Comparison of ENCODE assay signal across 1 cellular context in genomic region chr1:6962390-6962955, GRCh38.
TF ChIP-seq lines count a peak whose summit lies in the region.

No MANE protein-coding gene starts in this region.

TF ChIP-seq in SK-N-SH treated with all-trans-retinoic acid at 6 μM for 48 hours, 23 proteins besides CTCF, POLR2A, EP300 and RAD21 (continued from another document):
- TF ChIP-seq CREB5 (CRISPR knock-in tag; IDR thresholded peaks at IDR 0.05; ENCODE audit: low read depth) (no peak), ZFP30 (CRISPR knock-in tag; IDR thresholded peaks at IDR 0.05) (no peak), GLIS3 (CRISPR knock-in tag; IDR thresholded peaks at IDR 0.05) (no peak), ZNF565 (CRISPR knock-in tag; conservative IDR thresholded peaks at IDR 0.05; ENCODE audit: low read depth) (no peak), SNAI2 (CRISPR knock-in tag; IDR thresholded peaks at IDR 0.05) (no peak), ZC3H10 (CRISPR knock-in tag; IDR thresholded peaks at IDR 0.05) (no peak)
